ENCODE assay signal across 9 cellular contexts in the genomic region with DNA sequence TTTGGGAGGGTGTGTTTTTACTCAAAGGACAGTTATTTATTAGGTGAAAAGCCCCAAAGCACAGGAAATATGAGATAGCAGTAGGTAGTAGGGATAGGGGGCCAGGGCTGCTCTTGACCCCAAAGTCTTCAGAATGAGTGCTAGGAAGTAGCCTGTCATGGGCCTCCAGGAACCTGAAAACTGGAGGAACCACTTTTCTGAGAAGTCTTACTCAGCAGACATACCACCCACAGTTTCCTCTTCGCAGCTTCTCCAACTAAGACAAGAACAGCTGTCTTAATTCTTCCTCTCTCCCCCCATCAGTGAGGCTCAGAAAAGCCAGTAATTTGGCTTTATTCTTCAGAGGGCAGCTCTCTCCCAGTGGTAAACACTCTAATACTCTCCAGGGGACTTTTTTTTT.
A peak's percentile ranks its signal among the peaks of the same experiment; 100 is the strongest.
DNase-seq lines count a peak whose midpoint lies in the region; ATAC-seq, FAIRE-seq and TF ChIP-seq lines count a peak whose summit lies in the region.
"Had no signal": no experiment of that assay in that cellular context is flagged by ENCODE, and none has a peak within 500 bp of the region (broad histone marks: within the 10 kb centered on the region; RNA-seq: fewer than 3 reads in every experiment).

No MANE protein-coding gene starts in this region.

- no peak overlapping the region for H3K4me3 ChIP-seq in right lobe of liver
- no peak overlapping the region for H3K4me3 ChIP-seq in HepG2 (replicated peaks in 1 of 3; ENCODE audit: insufficient read depth in 1 of 3, low read depth in 2 of 3, low read length in 3 of 3)
- no peak overlapping the region for H3K4me3 ChIP-seq in hepatocyte
- no peak overlapping the region for H3K4me3 ChIP-seq in kidney (ENCODE audit: low read length in 2 of 2)

- TF ChIP-seq POLR2A in right lobe of liver (IDR thresholded peaks at IDR 0.05) (no peak), HepG2 (IDR thresholded peaks at IDR 0.05; ENCODE audit: insufficient read depth in 1 of 2, low read depth in 2 of 2, low read length in 2 of 2) (no peak)

- H3K9me3 ChIP-seq in right lobe of liver (no peaks in the 10 kb centered on the region), HepG2 (ENCODE audit: low read length) (no peaks in the 10 kb centered on the region), hepatocyte (ENCODE audit: low read depth) (no peaks in the 10 kb centered on the region), kidney (ENCODE audit: control insufficient read depth in 1 of 2, low read length in 2 of 2) (no peaks in the 10 kb centered on the region)

- H3K4me1 ChIP-seq in right lobe of liver (no peaks in the 10 kb centered on the region), HepG2 (ENCODE audit: insufficient read depth, low read length) (no peaks in the 10 kb centered on the region), hepatocyte (ENCODE audit: insufficient read depth) (peaks cover 4% of the 10 kb centered on the region), kidney (ENCODE audit: control insufficient read depth in 1 of 2, insufficient read depth in 1 of 2, low read depth in 1 of 2, low read length in 2 of 2) (no peaks in the 10 kb centered on the region)

- H3K27ac ChIP-seq in right lobe of liver (peak overlapping the region in 1 of 3 donors; percentile 29), HepG2 (ENCODE audit: extremely low read length, insufficient read depth, low read length) (no peak overlapping the region), hepatocyte (peak overlapping the region; percentile 24), kidney (ENCODE audit: low read depth in 2 of 2, low read length in 2 of 2) (no peak overlapping the region)

- H3K4me2 ChIP-seq in HepG2 (ENCODE audit: low read depth, low read length) (no peak overlapping the region), hepatocyte (no peak overlapping the region)

- H3K27me3 ChIP-seq in right lobe of liver = no peaks in the 10 kb centered on the region
- no peaks in the 10 kb centered on the region for H3K27me3 ChIP-seq in HepG2 (ENCODE audit: control insufficient read depth in 1 of 2, insufficient read depth in 2 of 2, low read length in 2 of 2)
- no peaks in the 10 kb centered on the region for H3K27me3 ChIP-seq in hepatocyte

- TF ChIP-seq EP300 in HepG2 (IDR thresholded peaks at IDR 0.05; ENCODE audit: low read depth in 2 of 2, low read length in 2 of 2) = no peak
- TF ChIP-seq EP300 in HepG2 (CRISPR knock-in tag; IDR thresholded peaks at IDR 0.05; ENCODE audit: borderline replicate concordance) = no peak

- no peak for TF ChIP-seq RAD21 in HepG2 (CRISPR knock-in tag; IDR thresholded peaks at IDR 0.05)

- ATAC-seq in right lobe of liver (peak; percentile 55 to 72 (median 65)), HepG2 (no peak), HG03108 (IDR thresholded peaks at IDR 0.05; ENCODE audit: unreplicated experiment) (peak; percentile 66)

- H3K79me2 ChIP-seq in HepG2 (ENCODE audit: insufficient read depth, low read length) = no peaks in the 10 kb centered on the region
- H3K79me2 ChIP-seq in hepatocyte = no peaks in the 10 kb centered on the region

- intact Hi-C loops in right lobe of liver (cut with DNase I) (no loop called here), HepG2 (cut with micrococcal nuclease; ENCODE audit: unreplicated experiment) (no loop called here), kidney (cut with DNase I) (no loop called here)

- H2AFZ ChIP-seq in HepG2 (ENCODE audit: low read length) (no peak overlapping the region), hepatocyte (no peak overlapping the region)

- no peak for DNase-seq in right lobe of liver
- no peak for DNase-seq in HepG2 (ENCODE audit: low spot score)
- peak; percentile 39 to 50 for DNase-seq in activated CD4-positive, alpha-beta T cell treated with anti-CD3 and anti-CD28 coated beads, Interleukin-2, amount 50 U/mL, for 48 hours
- DNase-seq in hepatocyte (ENCODE audit: low spot score) = peak; percentile 19
- peak; percentile 15 to 34 for DNase-seq in stimulated activated CD8-positive, alpha-beta memory T cell treated with anti-CD3 and anti-CD28 coated beads, Interleukin-7, amount 100 ng/mL, for 4 hours (ENCODE audit: low read depth in 2 of 2)
- no peak for DNase-seq in DMS 273 (lab: John Stamatoyannopoulos, UW; ENCODE audit: unreplicated experiment)
- DNase-seq in kidney = no peak

- CTCF ChIA-PET in HepG2 (lab: Yijun Ruan, JAX; ENCODE audit: low intra/inter-chr PET ratio, low total read pairs) = no interaction called here

- in situ Hi-C loops in HepG2 (cut with HindIII; ENCODE audit: extremely low pct_ligation_motif_present, low pct_unique_long_range_greater_than_20kb) = no loop called here

- H4K20me1 ChIP-seq in HepG2 (ENCODE audit: insufficient read depth, low read length) (no peaks in the 10 kb centered on the region), hepatocyte (ENCODE audit: insufficient read depth, poor library complexity, severe bottlenecking) (no peaks in the 10 kb centered on the region)

- no peaks in the 10 kb centered on the region for H3K9me2 ChIP-seq in hepatocyte (replicated peaks; ENCODE audit: insufficient read depth)

- POLR2A ChIA-PET in HepG2 (lab: Yijun Ruan, JAX) = no interaction called here

- no TSS peak for BruUV-seq in HepG2 (replicated peaks; lab: Mats Ljungman, UMichigan)

- WGBS in right lobe of liver (ENCODE audit: insufficient coverage, low coverage, low lambda C conversion rate, missing lambda C conversion rate) = no CpG with 5 or more reads among the region's 1 CpG
- WGBS in HepG2 (ENCODE audit: low lambda C conversion rate) = 8% methylated on average over 1 of the region's 1 CpG
- 24% methylated on average over 1 of the region's 1 CpG for WGBS in hepatocyte (ENCODE audit: low lambda C conversion rate, missing lambda C conversion rate)

- H3K36me3 ChIP-seq in right lobe of liver = no peaks in the 10 kb centered on the region
- no peaks in the 10 kb centered on the region for H3K36me3 ChIP-seq in HepG2 (replicated peaks in 1 of 2; ENCODE audit: control insufficient read depth in 1 of 2, insufficient read depth in 2 of 2, low read length in 2 of 2)
- no peaks in the 10 kb centered on the region for H3K36me3 ChIP-seq in hepatocyte (replicated peaks; ENCODE audit: insufficient read depth, low read depth)
- no peaks in the 10 kb centered on the region for H3K36me3 ChIP-seq in kidney (ENCODE audit: control insufficient read depth in 1 of 2, insufficient read depth in 2 of 2, low read length in 2 of 2)

- H3K9ac ChIP-seq in HepG2 (ENCODE audit: insufficient read depth, low read depth, low read length) (no peak overlapping the region), kidney (ENCODE audit: low read length in 2 of 2) (no peak overlapping the region)

- FAIRE-seq in HepG2 (lab: Jason Lieb, UNC) (no peak), kidney (lab: Jason Lieb, UNC) (no peak)
- FAIRE-seq: G401.6 had no signal

- TF ChIP-seq CTCF in right lobe of liver (IDR thresholded peaks at IDR 0.05) (no peak), HepG2 (CRISPR knock-in tag; IDR thresholded peaks at IDR 0.05) (no peak), hepatocyte (IDR thresholded peaks at IDR 0.05; ENCODE audit: poor library complexity) (no peak), kidney (IDR thresholded peaks at IDR 0.05; ENCODE audit: borderline replicate concordance, extremely low read depth, insufficient read depth) (no peak)

TF ChIP-seq in HepG2, 621 proteins besides CTCF, POLR2A, EP300 and RAD21:
- no peak for TF ChIP-seq MEF2D (CRISPR knock-in tag; IDR thresholded peaks at IDR 0.05)
- no peak for TF ChIP-seq THAP11 (CRISPR knock-in tag; IDR thresholded peaks at IDR 0.05)
- no peak for TF ChIP-seq NFE2 (CRISPR knock-in tag; IDR thresholded peaks at IDR 0.05)
- no peak for TF ChIP-seq TBL1XR1 (IDR thresholded peaks at IDR 0.05; ENCODE audit: borderline replicate concordance, low read length, partially characterized antibody)
- TF ChIP-seq ZNF296 (CRISPR knock-in tag; conservative IDR thresholded peaks at IDR 0.05) = no peak
- TF ChIP-seq NCOA1 (CRISPR knock-in tag; IDR thresholded peaks at IDR 0.05) = no peak
- no peak for TF ChIP-seq SMAD9 (CRISPR knock-in tag; IDR thresholded peaks at IDR 0.05)

Comparison
In these comparisons a context has a peak if more than half of its experiments do, and no peak if none do; other contexts are left out.
1. DNase-seq: peak in activated CD4-positive, alpha-beta T cell treated with anti-CD3 and anti-CD28 coated beads, Interleukin-2, amount 50 U/mL, for 48 hours (2 of 2), hepatocyte (single experiment) and stimulated activated CD8-positive, alpha-beta memory T cell treated with anti-CD3 and anti-CD28 coated beads, Interleukin-7, amount 100 ng/mL, for 4 hours (2 of 2); none in right lobe of liver (0 of 3), HepG2 (single experiment), DMS 273 (single experiment) and kidney (single experiment).